8 cellular contexts compared by ENCODE assay signal in the genomic region with DNA sequence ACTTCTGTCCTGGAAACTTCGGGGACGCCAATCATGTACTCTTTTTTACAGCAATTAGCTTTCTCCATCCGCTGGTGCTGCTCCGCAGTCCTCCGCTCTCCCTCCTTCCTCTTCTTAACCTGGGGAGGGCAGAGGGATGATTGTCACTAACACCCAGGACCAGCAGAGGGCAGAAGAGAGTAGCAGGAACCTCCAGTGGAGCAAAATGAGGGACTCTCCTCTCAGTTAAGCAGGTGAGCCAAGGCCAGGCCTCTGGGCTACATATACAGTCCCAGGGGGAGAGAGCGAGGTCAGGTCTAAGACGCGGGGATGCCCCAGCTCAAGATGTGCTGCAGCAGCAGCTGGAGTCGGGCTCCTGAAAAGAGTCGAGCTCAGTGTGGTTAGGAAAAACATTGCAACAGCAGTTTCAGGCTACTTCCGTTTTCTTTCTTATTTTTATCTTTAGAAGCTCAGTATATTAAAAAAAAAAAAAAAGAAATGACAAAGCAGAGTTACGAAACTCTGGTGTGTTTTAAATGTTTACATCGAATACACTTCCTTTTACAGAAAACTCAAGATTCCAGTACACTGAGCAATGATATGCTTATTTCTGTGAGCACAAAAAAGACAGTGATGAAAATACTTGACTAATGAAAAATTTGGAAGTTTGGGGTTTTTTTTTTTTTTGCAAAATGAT. TPM values are rescaled to one million over a fixed set of nuclear protein-coding genes. Genes with fewer than 3 reads are reported as not detected.
DNase-seq lines count a peak whose midpoint lies in the region; ATAC-seq and TF ChIP-seq lines count a peak whose summit lies in the region.

No MANE protein-coding gene starts in this region.

- H3K9me3 ChIP-seq in SJSA1 (replicated peaks): no peaks in the 10 kb centered on the region
- no peaks in the 10 kb centered on the region for H3K9me3 ChIP-seq in trophoblast cell (ENCODE audit: insufficient read depth, low read depth, low read length)
- H3K9me3 ChIP-seq in tibial artery: no peaks in the 10 kb centered on the region

- no peak overlapping the region for H2AFZ ChIP-seq in trophoblast cell (ENCODE audit: insufficient read depth, low read length, poor library complexity)

- peaks cover 9% of the 10 kb centered on the region for H3K79me1 ChIP-seq in trophoblast cell (ENCODE audit: low read length)

- H3K9ac ChIP-seq in trophoblast cell (ENCODE audit: low read length): no peak overlapping the region

- H3K27ac ChIP-seq in SJSA1 (no peak overlapping the region), trophoblast cell (ENCODE audit: low read depth, low read length) (no peak overlapping the region), tibial artery (no peak overlapping the region)

- H3K4me3 ChIP-seq in GM12865 (ENCODE audit: low read depth, low read length) (no peak overlapping the region), SJSA1 (no peak overlapping the region), trophoblast cell (ENCODE audit: low read depth, low read length) (no peak overlapping the region), tibial artery (peak overlapping the region; percentile 23 to 27)

- H2BK12ac ChIP-seq in trophoblast cell (ENCODE audit: low read length): no peak overlapping the region

- H2AK5ac ChIP-seq in trophoblast cell (ENCODE audit: low read length): no peak overlapping the region

- no peak overlapping the region for H3K4me2 ChIP-seq in trophoblast cell (ENCODE audit: low read length)

- WGBS in trophoblast cell (ENCODE audit: extremely low coverage, insufficient coverage, insufficient read length): no CpG with 5 or more reads among the region's 13 CpGs

- H4K12ac ChIP-seq in trophoblast cell (ENCODE audit: low read depth, low read length): no peak overlapping the region

- no peak overlapping the region for H2BK120ac ChIP-seq in trophoblast cell (ENCODE audit: insufficient read depth, low read length, poor library complexity)

- H3K4ac ChIP-seq in trophoblast cell (ENCODE audit: low read depth, low read length): no peak overlapping the region

- H3K36me3 ChIP-seq in SJSA1 (no peaks in the 10 kb centered on the region), trophoblast cell (ENCODE audit: control insufficient read depth in 1 of 2, insufficient read depth in 2 of 2, low read length in 2 of 2) (no peaks in the 10 kb centered on the region), tibial artery (no peaks in the 10 kb centered on the region)

- DNase-seq in GM12865 (ENCODE audit: low read depth) (peak; percentile 98), MV-4-11 (lab: John Stamatoyannopoulos, UW) (peak; percentile 99), SJSA1 (ENCODE audit: low read depth in 1 of 2, low spot score in 2 of 2) (peak; percentile 39 to 52), glomerular endothelial cell (ENCODE audit: extremely low read depth, low read depth, low spot score) (peak; percentile 14), trophoblast cell (peak; percentile 82 to 94), tibial artery (peak; percentile 68 to 85)
- DNase-seq in activated gamma-delta T cell treated with anti-CD3 and anti-CD28 coated beads, Interleukin-2, amount 50 U/mL, for 16 hours (ENCODE audit: low read depth): peak; percentile 73

- no peak overlapping the region for H3K18ac ChIP-seq in trophoblast cell (ENCODE audit: low read length)

- H3K4me1 ChIP-seq in SJSA1 (replicated peaks) (no peaks in the 10 kb centered on the region), trophoblast cell (ENCODE audit: control insufficient read depth in 1 of 2, insufficient read depth in 2 of 2, low read length in 2 of 2) (peaks cover 6 to 9% of the 10 kb centered on the region in 2 experiments), tibial artery (peaks cover 0 to 5% (median 2%) of the 10 kb centered on the region in 4 donors)

- H3K23ac ChIP-seq in trophoblast cell (ENCODE audit: low read length): no peak overlapping the region

- no peak overlapping the region for H4K8ac ChIP-seq in trophoblast cell (ENCODE audit: low read depth, low read length)

- no peak overlapping the region for H2BK5ac ChIP-seq in trophoblast cell (ENCODE audit: low read depth, low read length, poor library complexity)

- peaks cover 2% of the 10 kb centered on the region for H3K79me2 ChIP-seq in trophoblast cell (ENCODE audit: control insufficient read depth, insufficient read depth, low read length, poor library complexity)

- no peaks in the 10 kb centered on the region for H3K27me3 ChIP-seq in SJSA1 (replicated peaks)
- H3K27me3 ChIP-seq in trophoblast cell (ENCODE audit: insufficient read depth, low read length): no peaks in the 10 kb centered on the region
- no peaks in the 10 kb centered on the region for H3K27me3 ChIP-seq in tibial artery

- peak; percentile 100 for ATAC-seq in HG02571 (IDR thresholded peaks at IDR 0.05; ENCODE audit: unreplicated experiment)

- no peak overlapping the region for H3K14ac ChIP-seq in trophoblast cell (ENCODE audit: low read length)

- H4K91ac ChIP-seq in trophoblast cell (ENCODE audit: low read depth, low read length): no peak overlapping the region

- peak; percentile 87 for TF ChIP-seq CTCF in GM12865 (IDR thresholded peaks at IDR 0.05; ENCODE audit: insufficient read depth, low read depth, low read length, missing control alignments)
- peak; percentile 72 to 81 for TF ChIP-seq CTCF in tibial artery (IDR thresholded peaks at IDR 0.05)

- intact Hi-C loops in tibial artery (cut with DNase I; ENCODE audit: low total_unique reads): no loop called here

RNA-seq across cellular contexts. Expression of a gene that starts 25.7 kb away (rescaled TPM):
- total RNA-seq in SJSA1 (2014; rRNA removed; shearing (Covaris generic)): 0.16 and 0.37 TPM in 2 replicates
- total RNA-seq in glomerular endothelial cell: 0.58 and 1.0 TPM in 2 replicates
- 0.59 and 1.2 TPM in 2 replicates for polyA plus RNA-seq in trophoblast cell (2013)

RNA-seq across cellular contexts. Expression of a gene that starts 58.6 kb away (rescaled TPM):
- 23.8 and 44.0 TPM in 2 replicates for total RNA-seq in SJSA1 (2014; rRNA removed; shearing (Covaris generic))
- 48.5 and 55.9 TPM in 2 replicates for total RNA-seq in glomerular endothelial cell
- 19.6 and 20.9 TPM in 2 replicates for polyA plus RNA-seq in trophoblast cell (2013)

Comparison
In these comparisons a context has a peak if more than half of its experiments do, and no peak if none do; other contexts are left out.
1. DNase-seq: peak in every context shown above with its lines; median percentile 99 in MV-4-11; 98 in GM12865; 88 in trophoblast cell; 76 in tibial artery; 73 in activated gamma-delta T cell treated with anti-CD3 and anti-CD28 coated beads, Interleukin-2, amount 50 U/mL, for 16 hours; 46 in SJSA1; 14 in glomerular endothelial cell.
2. H3K4me3 ChIP-seq: peak in tibial artery (2 of 2); none in GM12865 (single experiment), SJSA1 (single experiment) and trophoblast cell (single experiment).